ENCODE assay signal across 8 cellular contexts in genomic region chr3:48186993-48187578, GRCh38. TPM values are rescaled to one million over a fixed set of nuclear protein-coding genes. Genes with fewer than 3 reads are reported as not detected.
DNase-seq lines count a peak whose midpoint lies in the region; ATAC-seq, FAIRE-seq and TF ChIP-seq lines count a peak whose summit lies in the region.

No MANE protein-coding gene starts in this region.

- H3K9me2 ChIP-seq in Karpas-422 (replicated peaks; ENCODE audit: insufficient read depth, low read length), result no peaks in the 10 kb centered on the region

- peak overlapping the region; percentile 88 for H3K4me3 Mint-ChIP-seq in natural killer cell

- peak overlapping the region; percentile 64 to 95 (median 87) for H3K4me2 ChIP-seq in BLaER1 treated with 17β-estradiol and CSF1 and Interleukin-3, amounts not matched to agents 10 nM and 100 nM
- H3K4me2 ChIP-seq in Karpas-422 (ENCODE audit: low read depth, low read length, poor library complexity, severe bottlenecking), result peak overlapping the region; percentile 92

- H3K9me3 Mint-ChIP-seq in natural killer cell, result no peaks in the 10 kb centered on the region

- peak overlapping the region in 1 of 2 donors; percentile 47 for H3K27ac Mint-ChIP-seq in natural killer cell

- intact Hi-C loops in natural killer cell (cut with micrococcal nuclease), result no loop called here

- H3K27me3 Mint-ChIP-seq in natural killer cell (ENCODE audit: low read depth in 2 of 2), result peaks cover 0 to 8% of the 10 kb centered on the region in 2 donors

- H3K9ac ChIP-seq in BLaER1 treated with 17β-estradiol and CSF1 and Interleukin-3, amounts not matched to agents 10 nM and 100 nM, result peak overlapping the region; percentile 79 to 97 (median 93)
- H3K9ac ChIP-seq in Karpas-422 (ENCODE audit: low read length), result peak overlapping the region; percentile 91

- peaks cover 0 to 36% (median 20%) of the 10 kb centered on the region in 11 experiments; a peak in 8 of 22 replicates for H4K20me1 ChIP-seq in BLaER1 treated with 17β-estradiol and CSF1 and Interleukin-3, amounts not matched to agents 10 nM and 100 nM
- no peaks in the 10 kb centered on the region for H4K20me1 ChIP-seq in Karpas-422 (ENCODE audit: insufficient read depth, low read depth, low read length)

- peaks cover 0 to 47% (median 42%) of the 10 kb centered on the region in 11 experiments; a peak in 20 of 22 replicates for H3K36me3 ChIP-seq in BLaER1 treated with 17β-estradiol and CSF1 and Interleukin-3, amounts not matched to agents 10 nM and 100 nM
- H3K36me3 ChIP-seq in Karpas-422 (ENCODE audit: insufficient read depth, low read length), result peaks cover 45% of the 10 kb centered on the region

- H3K4me3 ChIP-seq in BLaER1 treated with 17β-estradiol and CSF1 and Interleukin-3, amounts not matched to agents 10 nM and 100 nM, result peak overlapping the region; percentile 77 to 99 (median 88)
- peak overlapping the region; percentile 78 for H3K4me3 ChIP-seq in Karpas-422 (ENCODE audit: low read length)

- H3K9me3 ChIP-seq in BLaER1 treated with 17β-estradiol and CSF1 and Interleukin-3, amounts not matched to agents 10 nM and 100 nM (replicated peaks in 1 of 11), result no peaks in the 10 kb centered on the region
- no peaks in the 10 kb centered on the region for H3K9me3 ChIP-seq in Karpas-422 (ENCODE audit: low read length)

- peak overlapping the region in 10 of 11 experiments; percentile 51 to 92 (median 90); a peak in 20 of 22 replicates for H3K27ac ChIP-seq in BLaER1 treated with 17β-estradiol and CSF1 and Interleukin-3, amounts not matched to agents 10 nM and 100 nM
- H3K27ac ChIP-seq in Karpas-422 (ENCODE audit: low read length), result peak overlapping the region; percentile 74

- ATAC-seq in natural killer cell, result no peak
- ATAC-seq in HG03571 (IDR thresholded peaks at IDR 0.05; ENCODE audit: unreplicated experiment), result no peak

- peaks cover 14 to 32% (median 24%) of the 10 kb centered on the region in 10 experiments for H3K4me1 ChIP-seq in BLaER1 treated with 17β-estradiol and CSF1 and Interleukin-3, amounts not matched to agents 10 nM and 100 nM
- H3K4me1 ChIP-seq in Karpas-422 (ENCODE audit: low read length), result peaks cover 36% of the 10 kb centered on the region

- H2AFZ ChIP-seq in Karpas-422 (ENCODE audit: low read length), result no peak overlapping the region

- H3K4me1 Mint-ChIP-seq in natural killer cell, result peaks cover 15 to 18% of the 10 kb centered on the region in 2 donors

- DNase-seq in Karpas-422 (no peak), dermis blood vessel endothelial cell (peak; percentile 30), natural killer cell (no peak), HK-2 (ENCODE audit: unreplicated experiment) (no peak), frontal cortex (ENCODE audit: low spot score in 2 of 2) (no peak), NCI-H524 (lab: John Stamatoyannopoulos, UW) (no peak)

- TF ChIP-seq CTCF in natural killer cell (IDR thresholded peaks at IDR 0.05), result no peak

- H3K79me2 ChIP-seq in Karpas-422 (ENCODE audit: low read length), result peaks cover 61% of the 10 kb centered on the region

- FAIRE-seq in frontal cortex (lab: Jason Lieb, UNC), result no peak

- no peaks in the 10 kb centered on the region for H3K27me3 ChIP-seq in BLaER1 treated with 17β-estradiol and CSF1 and Interleukin-3, amounts not matched to agents 10 nM and 100 nM
- H3K27me3 ChIP-seq in Karpas-422 (ENCODE audit: low read length), result no peaks in the 10 kb centered on the region

- no peaks in the 10 kb centered on the region for H3K36me3 Mint-ChIP-seq in natural killer cell

RNA-seq across cellular contexts. Expression of gene CDC25A, which starts 1.1 kb away (rescaled TPM):
- total RNA-seq in Karpas-422 (2014; rRNA removed; shearing (Covaris generic); ENCODE audit: low replicate concordance), result 12.9 and 17.1 TPM in 2 replicates
- total RNA-seq in dermis blood vessel endothelial cell, result 15.1 and 21.6 TPM in 2 replicates
- total RNA-seq in natural killer cell, result 1 to 10 TPM in 1 of 3 donors, under 1 TPM in 2; 0.56 to 1.3 (median 0.72) TPM
- total RNA-seq in frontal cortex, result 4.5 TPM

RNA-seq across cellular contexts. Expression of gene CAMP, which starts 36.2 kb away (rescaled TPM):
- total RNA-seq in Karpas-422 (2014; rRNA removed; shearing (Covaris generic); ENCODE audit: low replicate concordance), result 100 and 141 TPM in 2 replicates
- total RNA-seq in dermis blood vessel endothelial cell (not detected in 2 replicates), natural killer cell (not detected), frontal cortex (not detected)

RNA-seq across cellular contexts. Expression of gene ZNF589, which starts 53.8 kb away (rescaled TPM):
- 64.5 and 65.2 TPM in 2 replicates for total RNA-seq in Karpas-422 (2014; rRNA removed; shearing (Covaris generic); ENCODE audit: low replicate concordance)
- total RNA-seq in dermis blood vessel endothelial cell, result 3.4 and 4.1 TPM in 2 replicates
- 10 to 100 TPM; 16.3 to 26.6 (median 21.4) TPM for total RNA-seq in natural killer cell
- total RNA-seq in frontal cortex, result 23.2 TPM

Comparison
In these comparisons a context has a peak if more than half of its experiments do, and no peak if none do; other contexts are left out.
1. RNA of gene CAMP, which starts 36.2 kb away (total RNA-seq): 100 to 141 TPM in Karpas-422; not detected in natural killer cell, not detected in dermis blood vessel endothelial cell and not detected in frontal cortex (single experiment); every median in the first group is over 10 times any median in the second.